In genomic region chr1:21706151-21706835, GRCh38 we compare ENCODE assay signal across 11 cellular contexts. TPM values are rescaled to one million over a fixed set of nuclear protein-coding genes. Genes with fewer than 3 reads are reported as not detected.
DNase-seq lines count a peak whose midpoint lies in the region; ATAC-seq, FAIRE-seq and TF ChIP-seq lines count a peak whose summit lies in the region.
"Had no signal": no experiment of that assay in that cellular context is flagged by ENCODE, and none has a peak within 500 bp of the region (broad histone marks: within the 10 kb centered on the region; RNA-seq: fewer than 3 reads in every experiment).

No MANE protein-coding gene starts in this region.

- H3K4me3 Mint-ChIP-seq in activated naive CD4-positive, alpha-beta T cell treated with anti-CD3 and anti-CD28 coated beads for 36 hours, result no peak overlapping the region

- H3K4me3 ChIP-seq in H1 (ENCODE audit: extremely low read depth in 1 of 4, insufficient read depth in 2 of 4, low read depth in 3 of 4, low read length in 4 of 4), result peak overlapping the region in 1 of 4 experiments; percentile 8; a peak in 1 of 8 replicates
- H3K4me3 ChIP-seq: pancreas had no signal

- peaks cover 0 to 3% of the 10 kb centered on the region in 2 experiments for H4K20me1 ChIP-seq in H1 (replicated peaks in 1 of 2; ENCODE audit: control insufficient read depth in 1 of 2, insufficient read depth in 2 of 2, low read length in 2 of 2)

- H3K18ac ChIP-seq in H1 (ENCODE audit: extremely low read depth, low read length), result no peak overlapping the region

- no peak overlapping the region for H3K14ac ChIP-seq in H1 (ENCODE audit: insufficient read length)

- H3K9ac ChIP-seq in H1 (replicated peaks in 1 of 4; ENCODE audit: extremely low read depth in 1 of 4, low read depth in 3 of 4, low read length in 3 of 4), result no peak overlapping the region

- H4K8ac ChIP-seq in H1 (ENCODE audit: extremely low read depth, insufficient read depth, low read length), result no peak overlapping the region

- FAIRE-seq in H1 (lab: Jason Lieb, UNC), result peak; percentile 96
- FAIRE-seq: pancreas had no signal

- no peak overlapping the region for H2BK5ac ChIP-seq in H1 (ENCODE audit: low read depth, low read length)

- H3K36me3 Mint-ChIP-seq in activated naive CD4-positive, alpha-beta T cell treated with anti-CD3 and anti-CD28 coated beads for 36 hours (ENCODE audit: low read depth), result peaks cover 25% of the 10 kb centered on the region

- CTCF ChIA-PET in H1 (lab: Charles Lee; ENCODE audit: partially characterized antibody), result interaction anchor here (0.9 to 1.1 kb wide), 2 partner anchors 12 to 47 kb away, joined by 4 read pairs; no protein-coding TSS in a partner anchor
- CTCF ChIA-PET in activated naive CD4-positive, alpha-beta T cell treated with anti-CD3 and anti-CD28 coated beads for 36 hours (lab: Charles Lee), result interaction anchor here (0.9 to 1.1 kb wide), 2 partner anchors 38 to 45 kb away, joined by 3 read pairs; no protein-coding TSS in a partner anchor

- TF ChIP-seq POLR2A in H1 (IDR thresholded peaks at IDR 0.05; ENCODE audit: control extremely low read depth in 1 of 2, low read depth in 2 of 2, low read length in 2 of 2), result no peak

- H3K79me2 ChIP-seq in H1 (ENCODE audit: control insufficient read depth in 1 of 2, insufficient read depth in 2 of 2, low read length in 2 of 2), result no peaks in the 10 kb centered on the region

- no peak overlapping the region for H2AFZ ChIP-seq in H1 (ENCODE audit: low read length)

- H3K4me1 Mint-ChIP-seq in activated naive CD4-positive, alpha-beta T cell treated with anti-CD3 and anti-CD28 coated beads for 36 hours (ENCODE audit: low read depth), result peaks cover 4% of the 10 kb centered on the region

- peak overlapping the region; percentile 4 to 17; a peak in 1 of 4 replicates for H3K4me2 ChIP-seq in H1 (ENCODE audit: insufficient read depth in 1 of 2, low read depth in 2 of 2, low read length in 2 of 2)

- H3K27ac ChIP-seq in H1 (ENCODE audit: low read depth, low read length), result no peak overlapping the region
- H3K27ac ChIP-seq: pancreas had no signal

- no peak overlapping the region for H2BK120ac ChIP-seq in H1 (replicated peaks; ENCODE audit: low read depth, low read length)

- H3K9me3 Mint-ChIP-seq in activated naive CD4-positive, alpha-beta T cell treated with anti-CD3 and anti-CD28 coated beads for 36 hours, result no peaks in the 10 kb centered on the region

- no peak for TF ChIP-seq CTCF in H1 (IDR thresholded peaks at IDR 0.05; ENCODE audit: control extremely low read depth in 1 of 3, insufficient read depth in 1 of 3, low read depth in 1 of 3, low read length in 3 of 3)

- H2AK5ac ChIP-seq in H1 (ENCODE audit: low read depth, low read length), result no peak overlapping the region

- H4K5ac ChIP-seq in H1 (ENCODE audit: insufficient read length, low read depth, low read length), result peak overlapping the region; percentile 33

- ATAC-seq in HG02588 (IDR thresholded peaks at IDR 0.05; ENCODE audit: unreplicated experiment) (no peak), HG03045 (IDR thresholded peaks at IDR 0.05; ENCODE audit: unreplicated experiment) (no peak)

- H3K79me1 ChIP-seq in H1 (ENCODE audit: low read depth, low read length), result no peaks in the 10 kb centered on the region; the same call in 1 of the 2 replicates

- no peak overlapping the region for H2BK15ac ChIP-seq in H1 (ENCODE audit: low read length)

- no peak overlapping the region for H3K27ac Mint-ChIP-seq in activated naive CD4-positive, alpha-beta T cell treated with anti-CD3 and anti-CD28 coated beads for 36 hours

- 63% methylated on average over 8 of the region's 8 CpGs; no CpG with 5 or more reads in 1 of the 2 experiments for WGBS in H1 (ENCODE audit: extremely low coverage in 1 of 2, insufficient coverage in 1 of 2, insufficient read length in 1 of 2, insufficient replicate concordance in 2 of 2, low coverage in 1 of 2, low lambda C conversion rate in 2 of 2, missing lambda C conversion rate in 1 of 2), 2 experiments

- no peaks in the 10 kb centered on the region for H3K23me2 ChIP-seq in H1 (ENCODE audit: low read depth, low read length)

- H3K4ac ChIP-seq in H1 (replicated peaks; ENCODE audit: insufficient read length, low read depth, low read length), result no peak overlapping the region

- no peaks in the 10 kb centered on the region for H3K27me3 ChIP-seq in H1 (replicated peaks in 1 of 4; ENCODE audit: control insufficient read depth in 3 of 4, extremely low read depth in 1 of 4, insufficient read depth in 3 of 4, low read length in 3 of 4)
- H3K27me3 ChIP-seq: pancreas had no signal

- no peak for TF ChIP-seq RAD21 in H1 (IDR thresholded peaks at IDR 0.05 in 1 of 2, conservative IDR thresholded peaks at IDR 0.05 in 1 of 2; ENCODE audit: low read depth in 2 of 2, low read length in 2 of 2)

- H3K56ac ChIP-seq in H1 (replicated peaks; ENCODE audit: insufficient read length, low read depth, low read length), result no peak overlapping the region

- TF ChIP-seq EP300 in H1 (IDR thresholded peaks at IDR 0.05; ENCODE audit: borderline replicate concordance in 1 of 2, low read depth in 2 of 2, low read length in 2 of 2), result no peak

- POLR2A ChIA-PET in H1 (lab: Charles Lee; ENCODE audit: partially characterized antibody), result interaction anchor here (0.6 to 1.3 kb wide), 3 partner anchors 63 to 955 kb away, joined by 3 read pairs; partner anchors contain the start of gene USP48

- H4K91ac ChIP-seq in H1 (replicated peaks; ENCODE audit: insufficient read length, low read length), result no peak overlapping the region

- no peaks in the 10 kb centered on the region for H3K27me3 Mint-ChIP-seq in activated naive CD4-positive, alpha-beta T cell treated with anti-CD3 and anti-CD28 coated beads for 36 hours (ENCODE audit: low read depth)

- H3K36me3 ChIP-seq in H1 (ENCODE audit: control insufficient read depth in 2 of 4, insufficient read depth in 4 of 4, low read length in 3 of 4), result peaks cover 2 to 41% (median 17%) of the 10 kb centered on the region in 4 experiments; a peak in 7 of 8 replicates

- no peak overlapping the region for H2BK12ac ChIP-seq in H1 (ENCODE audit: low read depth, low read length)

- H3K4me1 ChIP-seq in H1 (replicated peaks in 1 of 4; ENCODE audit: control insufficient read depth in 3 of 4, insufficient read depth in 4 of 4, low read length in 3 of 4), result peaks cover 2 to 9% (median 5%) of the 10 kb centered on the region in 4 experiments; a peak in 4 of 7 replicates
- H3K4me1 ChIP-seq: pancreas had no signal

- no peak overlapping the region for H3K23ac ChIP-seq in H1 (ENCODE audit: insufficient read length)

- H3K9me3 ChIP-seq in H1 (ENCODE audit: insufficient read depth in 2 of 2, low read depth in 1 of 2, low read length in 1 of 2), result no peaks in the 10 kb centered on the region
- H3K9me3 ChIP-seq: pancreas had no signal

- H2BK20ac ChIP-seq in H1 (ENCODE audit: low read length), result no peak overlapping the region

- DNase-seq in GF-D8 (lab: John Stamatoyannopoulos, UW) (peak; percentile 91), NCI-H2171 (lab: John Stamatoyannopoulos, UW) (peak; percentile 81), H1 (ENCODE audit: low read depth in 1 of 2, low spot score in 2 of 2) (peak in 1 of 2 experiments; percentile 27), middle frontal gyrus (ENCODE audit: extremely low spot score, low spot score) (peak; percentile 41), cerebellar nuclear complex (lab: John Stamatoyannopoulos, UW) (no peak)
- no peak for DNase-seq in activated naive CD4-positive, alpha-beta T cell treated with anti-CD3 and anti-CD28 coated beads for 36 hours
- DNase-seq: activated CD8-positive, alpha-beta memory T cell treated with anti-CD3 and anti-CD28 coated beads for 24 hours; pancreas; stimulated activated naive CD4-positive, alpha-beta T cell treated with Interleukin-2 at 50 U/mL for 16 hours had no signal

- intact Hi-C loops in activated naive CD4-positive, alpha-beta T cell treated with anti-CD3 and anti-CD28 coated beads for 36 hours (cut with micrococcal nuclease), result no loop called here

TF ChIP-seq in H1, 55 proteins besides CTCF, POLR2A, EP300 and RAD21 (continues in another document):
- TF ChIP-seq YY1 (IDR thresholded peaks at IDR 0.05; ENCODE audit: low read depth, low read length), result 0 out of 2 replicates have a peak, but pooled peaks have one; percentile 29

RNA-seq across cellular contexts. Expression of gene RAP1GAP, which starts 37.1 kb away (rescaled TPM):
- 7.8 and 8.4 TPM in 2 replicates for total RNA-seq in H1 (2021; fragmentation: NEBNext Ultra II Directional; extraction: Animal tissue kit (Norgen Biotek cat#: 25700))
- polyA plus RNA-seq in H1 (2011; rRNA removed), result 8.4 and 9.9 TPM in 2 replicates
- 8.0 TPM for polyA plus RNA-seq in H1 (2011; cell fraction: cytosol; rRNA removed)
- 26.1 TPM for polyA plus RNA-seq in H1 (2011; cell fraction: nucleus; rRNA removed)
- 6.9 to 9.7 TPM (median 8.3 TPM) in 4 replicates for polyA plus RNA-seq in H1 (2012, experiment 1 of 2)
- 7.0 TPM for polyA plus RNA-seq in H1 (2012, experiment 2 of 2)
- 5.6 TPM for polyA plus RNA-seq in H1 (2013, experiment 1 of 2)
- polyA plus RNA-seq in H1 (2013, experiment 2 of 2), result 6.1 TPM
- polyA minus RNA-seq in H1 (2011; rRNA and poly(A)+ RNA removed), result 7.7 and 11.9 TPM in 2 replicates
- polyA minus RNA-seq in H1 (2011; cell fraction: cytosol; rRNA and poly(A)+ RNA removed), result 4.9 TPM
- 6.0 TPM for polyA minus RNA-seq in H1 (2011; cell fraction: nucleus; rRNA and poly(A)+ RNA removed)
- under 1 TPM; 0.15 to 0.41 TPM for total RNA-seq in activated naive CD4-positive, alpha-beta T cell treated with anti-CD3 and anti-CD28 coated beads for 36 hours

Comparison
In these comparisons a context has a peak if more than half of its experiments do, and no peak if none do; other contexts are left out.
1. DNase-seq: peak in GF-D8 (single experiment), NCI-H2171 (single experiment) and middle frontal gyrus (single experiment); none in activated naive CD4-positive, alpha-beta T cell treated with anti-CD3 and anti-CD28 coated beads for 36 hours (single experiment) and cerebellar nuclear complex (0 of 2).